24 cellular contexts compared by ENCODE assay signal in genomic region chr20:18712877-18713276, GRCh38.
DNase-seq lines count a peak whose midpoint lies in the region; ATAC-seq, FAIRE-seq and TF ChIP-seq lines count a peak whose summit lies in the region.
"Had no signal": no experiment of that assay in that cellular context is flagged by ENCODE, and none has a peak within 500 bp of the region (broad histone marks: within the 10 kb centered on the region; RNA-seq: fewer than 3 reads in every experiment).

No MANE protein-coding gene starts in this region.

- WGBS in HepG2 (ENCODE audit: low lambda C conversion rate): 73% methylated on average over 3 of the region's 3 CpGs
- WGBS in right lobe of liver (ENCODE audit: insufficient coverage, low coverage, low lambda C conversion rate, missing lambda C conversion rate): no CpG with 5 or more reads among the region's 3 CpGs

- H3K27ac ChIP-seq in HepG2 (ENCODE audit: extremely low read length, insufficient read depth, low read length): no peak overlapping the region
- no peak overlapping the region for H3K27ac ChIP-seq in right lobe of liver
- H3K27ac ChIP-seq in PC-9: no peak overlapping the region
- H3K27ac ChIP-seq: BLaER1, upper lobe of right lung had no signal

- peaks cover 28% of the 10 kb centered on the region for H3K4me1 Mint-ChIP-seq in WTC11
- H3K4me1 Mint-ChIP-seq in glutamatergic neuron (ENCODE audit: low read depth, unreplicated experiment): peaks cover 16% of the 10 kb centered on the region
- H3K4me1 Mint-ChIP-seq in stimulated activated effector memory CD8-positive, alpha-beta T cell treated with anti-CD3 and anti-CD28 coated beads, Interleukin-12 subunit alpha, Interleukin-12 subunit beta, amount 100 ng/mL, for 72 hours: peaks cover 22% of the 10 kb centered on the region

- no peak overlapping the region for H3K9ac ChIP-seq in HepG2 (ENCODE audit: insufficient read depth, low read depth, low read length)
- H3K9ac ChIP-seq: BLaER1 had no signal

- no peak for FAIRE-seq in HepG2 (lab: Jason Lieb, UNC)
- FAIRE-seq: frontal cortex, H54, kidney had no signal

- CTCF ChIA-PET in HepG2 (lab: Yijun Ruan, JAX; ENCODE audit: low intra/inter-chr PET ratio, low total read pairs) (no interaction called here), WTC11 (lab: Charles Lee) (interaction anchor here (0.7 to 2.2 kb wide), 6 partner anchors 81 to 871 kb away, joined by 3 to 10 read pairs (median 4); no protein-coding TSS in a partner anchor), PC-9 (lab: Charles Lee) (no interaction called here)

- H3K9me3 Mint-ChIP-seq in WTC11: no peaks in the 10 kb centered on the region
- peaks cover 8% of the 10 kb centered on the region for H3K9me3 Mint-ChIP-seq in glutamatergic neuron (ENCODE audit: unreplicated experiment)
- no peaks in the 10 kb centered on the region for H3K9me3 Mint-ChIP-seq in stimulated activated effector memory CD8-positive, alpha-beta T cell treated with anti-CD3 and anti-CD28 coated beads, Interleukin-12 subunit alpha, Interleukin-12 subunit beta, amount 100 ng/mL, for 72 hours
- H3K9me3 Mint-ChIP-seq: activated CD4-positive, alpha-beta T cell treated with anti-CD3 and anti-CD28 coated beads, Interleukin-2, amount 10 ng/mL, durations not matched to agents 24 days and 14 days; activated naive CD4-positive, alpha-beta T cell treated with anti-CD3 and anti-CD28 coated beads, Interleukin-2, amount 50 U/mL, for 24 hours had no signal

- H3K4me2 ChIP-seq in HepG2 (ENCODE audit: low read depth, low read length): no peak overlapping the region
- no peak overlapping the region for H3K4me2 ChIP-seq in PC-9
- H3K4me2 ChIP-seq: BLaER1 had no signal

- no peaks in the 10 kb centered on the region for H3F3A ChIP-seq in PC-9 (ENCODE audit: insufficient read depth, low read depth)

- TF ChIP-seq EP300 in HepG2 (IDR thresholded peaks at IDR 0.05; ENCODE audit: low read depth in 2 of 2, low read length in 2 of 2) (no peak), HepG2 (CRISPR knock-in tag; IDR thresholded peaks at IDR 0.05; ENCODE audit: borderline replicate concordance) (no peak)

- H3K4me1 ChIP-seq in HepG2 (ENCODE audit: insufficient read depth, low read length) (no peaks in the 10 kb centered on the region), right lobe of liver (no peaks in the 10 kb centered on the region), PC-9 (replicated peaks; ENCODE audit: insufficient read depth) (no peaks in the 10 kb centered on the region)
- H3K4me1 ChIP-seq: BLaER1, upper lobe of right lung had no signal

- H3K27me3 ChIP-seq in HepG2 (ENCODE audit: control insufficient read depth in 1 of 2, insufficient read depth in 2 of 2, low read length in 2 of 2): no peaks in the 10 kb centered on the region
- H3K27me3 ChIP-seq in right lobe of liver: no peaks in the 10 kb centered on the region
- no peaks in the 10 kb centered on the region for H3K27me3 ChIP-seq in PC-9 (ENCODE audit: insufficient read depth, low read depth)
- H3K27me3 ChIP-seq: BLaER1, upper lobe of right lung had no signal

- in situ Hi-C loops in HepG2 (cut with HindIII; ENCODE audit: extremely low pct_ligation_motif_present, low pct_unique_long_range_greater_than_20kb): no loop called here

- H3K9me2 ChIP-seq in PC-9 (ENCODE audit: insufficient read depth): no peaks in the 10 kb centered on the region

- H3K79me2 ChIP-seq in HepG2 (ENCODE audit: insufficient read depth, low read length) (no peaks in the 10 kb centered on the region), PC-9 (ENCODE audit: low read depth) (no peaks in the 10 kb centered on the region)

- BruUV-seq in HepG2 (replicated peaks; lab: Mats Ljungman, UMichigan) (no TSS peak), PC-9 (replicated peaks; lab: Mats Ljungman, UMichigan) (no TSS peak)

- no peak for TF ChIP-seq RAD21 in HepG2 (CRISPR knock-in tag; IDR thresholded peaks at IDR 0.05)

- DNase-seq in HepG2 (ENCODE audit: low spot score) (no peak), right lobe of liver (no peak), WTC11 (ENCODE audit: low spot score) (peak; percentile 69), glutamatergic neuron (peak; percentile 48), PC-9 (no peak)
- DNase-seq in stimulated activated effector memory CD8-positive, alpha-beta T cell treated with anti-CD3 and anti-CD28 coated beads, Interleukin-12 subunit alpha, Interleukin-12 subunit beta, amount 100 ng/mL, for 72 hours (ENCODE audit: low spot score in 2 of 2): no peak
- DNase-seq: activated CD4-positive, alpha-beta T cell treated with anti-CD3 and anti-CD28 coated beads, Interleukin-2, amount 10 ng/mL, durations not matched to agents 24 days and 14 days; anterior cingulate cortex; central memory CD4-positive, alpha-beta T cell; KG1; kidney; NCI-H1694; NCI-H774; right cardiac atrium; SHP77 treated with DMSO at 0.1 percent for 48 hours; upper lobe of right lung had no signal

- H3K4me3 ChIP-seq in HepG2 (replicated peaks in 1 of 3; ENCODE audit: insufficient read depth in 1 of 3, low read depth in 2 of 3, low read length in 3 of 3) (no peak overlapping the region), right lobe of liver (no peak overlapping the region), PC-9 (no peak overlapping the region)
- H3K4me3 ChIP-seq: BLaER1, lung, upper lobe of right lung had no signal

- no peak overlapping the region for H3K4me3 Mint-ChIP-seq in WTC11
- no peak overlapping the region for H3K4me3 Mint-ChIP-seq in glutamatergic neuron (ENCODE audit: unreplicated experiment)
- H3K4me3 Mint-ChIP-seq in stimulated activated effector memory CD8-positive, alpha-beta T cell treated with anti-CD3 and anti-CD28 coated beads, Interleukin-12 subunit alpha, Interleukin-12 subunit beta, amount 100 ng/mL, for 72 hours: no peak overlapping the region
- H3K4me3 Mint-ChIP-seq: activated CD4-positive, alpha-beta T cell treated with anti-CD3 and anti-CD28 coated beads, Interleukin-2, amount 10 ng/mL, durations not matched to agents 24 days and 14 days; activated naive CD4-positive, alpha-beta T cell treated with anti-CD3 and anti-CD28 coated beads, Interleukin-2, amount 50 U/mL, for 24 hours had no signal

- intact Hi-C loops in HepG2 (cut with micrococcal nuclease; ENCODE audit: unreplicated experiment): no loop called here
- intact Hi-C loops in right lobe of liver (cut with DNase I): no loop called here
- intact Hi-C loops in PC-9 (cut with micrococcal nuclease; ENCODE audit: unreplicated experiment): no loop called here

- H3K36me3 Mint-ChIP-seq in WTC11: no peaks in the 10 kb centered on the region
- H3K36me3 Mint-ChIP-seq in glutamatergic neuron (ENCODE audit: unreplicated experiment): peaks cover 6% of the 10 kb centered on the region
- H3K36me3 Mint-ChIP-seq in stimulated activated effector memory CD8-positive, alpha-beta T cell treated with anti-CD3 and anti-CD28 coated beads, Interleukin-12 subunit alpha, Interleukin-12 subunit beta, amount 100 ng/mL, for 72 hours: no peaks in the 10 kb centered on the region

- H3K36me3 ChIP-seq in HepG2 (replicated peaks in 1 of 2; ENCODE audit: control insufficient read depth in 1 of 2, insufficient read depth in 2 of 2, low read length in 2 of 2): no peaks in the 10 kb centered on the region
- no peaks in the 10 kb centered on the region for H3K36me3 ChIP-seq in right lobe of liver
- no peaks in the 10 kb centered on the region for H3K36me3 ChIP-seq in PC-9 (ENCODE audit: low read depth)
- H3K36me3 ChIP-seq: BLaER1, upper lobe of right lung had no signal

- TF ChIP-seq POLR2A in HepG2 (IDR thresholded peaks at IDR 0.05; ENCODE audit: insufficient read depth in 1 of 2, low read depth in 2 of 2, low read length in 2 of 2) (no peak), right lobe of liver (IDR thresholded peaks at IDR 0.05) (no peak)

- 0 out of 2 replicates have a peak overlapping the region, but pooled peaks have one; percentile 82 for H3K27ac Mint-ChIP-seq in WTC11
- no peak overlapping the region for H3K27ac Mint-ChIP-seq in glutamatergic neuron (ENCODE audit: unreplicated experiment)
- peak overlapping the region; percentile 52 for H3K27ac Mint-ChIP-seq in stimulated activated effector memory CD8-positive, alpha-beta T cell treated with anti-CD3 and anti-CD28 coated beads, Interleukin-12 subunit alpha, Interleukin-12 subunit beta, amount 100 ng/mL, for 72 hours
- H3K27ac Mint-ChIP-seq: activated CD4-positive, alpha-beta T cell treated with anti-CD3 and anti-CD28 coated beads, Interleukin-2, amount 10 ng/mL, durations not matched to agents 24 days and 14 days; activated naive CD4-positive, alpha-beta T cell treated with anti-CD3 and anti-CD28 coated beads, Interleukin-2, amount 50 U/mL, for 24 hours had no signal

- TF ChIP-seq CTCF in HepG2 (CRISPR knock-in tag; IDR thresholded peaks at IDR 0.05) (no peak), right lobe of liver (IDR thresholded peaks at IDR 0.05) (no peak), WTC11 (IDR thresholded peaks at IDR 0.05) (no peak), glutamatergic neuron (IDR thresholded peaks at IDR 0.05; ENCODE audit: partially characterized antibody, unreplicated experiment) (no peak), PC-9 (conservative IDR thresholded peaks at IDR 0.05) (no peak)

- H3K9me3 ChIP-seq in HepG2 (ENCODE audit: low read length) (no peaks in the 10 kb centered on the region), right lobe of liver (no peaks in the 10 kb centered on the region), PC-9 (ENCODE audit: insufficient read depth, low read depth) (no peaks in the 10 kb centered on the region)
- H3K9me3 ChIP-seq: BLaER1, upper lobe of right lung had no signal

- POLR2A ChIA-PET in HepG2 (lab: Yijun Ruan, JAX) (no interaction called here), WTC11 (lab: Charles Lee) (interaction anchor here (1.0 kb wide), 1 partner anchor 24 kb away, joined by 3 read pairs; no protein-coding TSS in a partner anchor), PC-9 (lab: Charles Lee; ENCODE audit: unreplicated experiment) (no interaction called here)

- H3K27me3 Mint-ChIP-seq in WTC11 (ENCODE audit: low read depth) (no peaks in the 10 kb centered on the region), glutamatergic neuron (ENCODE audit: unreplicated experiment) (peaks cover 4% of the 10 kb centered on the region)
- H3K27me3 Mint-ChIP-seq: activated CD4-positive, alpha-beta T cell treated with anti-CD3 and anti-CD28 coated beads, Interleukin-2, amount 10 ng/mL, durations not matched to agents 24 days and 14 days; activated naive CD4-positive, alpha-beta T cell treated with anti-CD3 and anti-CD28 coated beads, Interleukin-2, amount 50 U/mL, for 24 hours had no signal

- no peak overlapping the region for H2AFZ ChIP-seq in HepG2 (ENCODE audit: low read length)
- no peak overlapping the region for H2AFZ ChIP-seq in PC-9

- peak; percentile 61 for ATAC-seq in HepG2
- no peak for ATAC-seq in right lobe of liver
- ATAC-seq in WTC11: peak; percentile 95
- ATAC-seq in stimulated activated effector memory CD8-positive, alpha-beta T cell treated with anti-CD3 and anti-CD28 coated beads, Interleukin-12 subunit alpha, Interleukin-12 subunit beta, amount 100 ng/mL, for 72 hours: no peak
- ATAC-seq in GM18861 (IDR thresholded peaks at IDR 0.05; ENCODE audit: unreplicated experiment): no peak
- ATAC-seq in HG03196 (IDR thresholded peaks at IDR 0.05; ENCODE audit: unreplicated experiment): no peak
- ATAC-seq: esophagus mucosa, right cardiac atrium, upper lobe of right lung had no signal

- H4K20me1 ChIP-seq in HepG2 (ENCODE audit: insufficient read depth, low read length) (no peaks in the 10 kb centered on the region), PC-9 (ENCODE audit: insufficient read depth) (no peaks in the 10 kb centered on the region)
- H4K20me1 ChIP-seq: BLaER1 had no signal

Comparison
In these comparisons a context has a peak if more than half of its experiments do, and no peak if none do; other contexts are left out.
1. ATAC-seq: peak in HepG2 (single experiment) and WTC11 (single experiment); none in right lobe of liver (0 of 4), stimulated activated effector memory CD8-positive, alpha-beta T cell treated with anti-CD3 and anti-CD28 coated beads, Interleukin-12 subunit alpha, Interleukin-12 subunit beta, amount 100 ng/mL, for 72 hours (single experiment), GM18861 (single experiment) and HG03196 (single experiment).
2. DNase-seq: peak in WTC11 (single experiment) and glutamatergic neuron (single experiment); none in HepG2 (single experiment), right lobe of liver (0 of 3), stimulated activated effector memory CD8-positive, alpha-beta T cell treated with anti-CD3 and anti-CD28 coated beads, Interleukin-12 subunit alpha, Interleukin-12 subunit beta, amount 100 ng/mL, for 72 hours (0 of 2) and PC-9 (0 of 2).